ENCODE assay signal across 1 cellular context in genomic region chr1:163291461-163291860, GRCh38.
TF ChIP-seq lines count a peak whose summit lies in the region.

No MANE protein-coding gene starts in this region.

TF ChIP-seq in IMR-90, 13 proteins besides CTCF, POLR2A, EP300 and RAD21 (continued from another document):
- no peak for TF ChIP-seq CEBPB (IDR thresholded peaks at IDR 0.05; ENCODE audit: low read depth, low read length)
